Comparison of ENCODE assay signal across 30 cellular contexts in the genomic region with DNA sequence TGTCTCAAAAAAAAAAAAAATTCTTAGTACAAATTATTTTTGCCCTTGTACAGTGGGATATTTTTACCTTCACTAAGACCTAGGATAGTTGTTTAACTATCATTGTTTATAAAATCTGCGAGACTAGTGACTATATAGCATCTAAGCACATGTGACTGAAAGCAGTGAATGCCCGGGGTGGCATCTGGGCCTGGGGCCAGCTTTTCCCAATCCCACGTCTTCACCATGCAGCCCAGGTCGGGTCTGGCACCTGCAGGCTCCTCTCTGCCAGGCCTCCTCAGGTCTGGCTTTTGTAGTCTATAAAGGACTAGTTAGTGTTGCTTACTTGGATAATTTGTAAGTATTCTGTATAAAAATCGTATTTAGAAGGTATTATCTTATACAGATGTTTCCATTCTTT.
"Had no signal": no experiment of that assay in that cellular context is flagged by ENCODE, and none has a peak within 500 bp of the region (broad histone marks: within the 10 kb centered on the region; RNA-seq: fewer than 3 reads in every experiment).

No MANE protein-coding gene starts in this region.

- H3K27ac ChIP-seq: adrenal gland, body of pancreas, breast epithelium, Peyer's patch, SJCRH30, SK-N-MC had no signal

- H3K36me3 ChIP-seq: breast epithelium had no signal

- H3K4me3 Mint-ChIP-seq: activated CD4-positive, alpha-beta T cell treated with anti-CD3 and anti-CD28 coated beads, Interleukin-2, amount 10 ng/mL, durations not matched to agents 7 days and 5 days; activated CD8-positive, alpha-beta T cell treated with anti-CD3 and anti-CD28 coated beads, Interleukin-2, amount 10 ng/mL, durations not matched to agents 7 days and 5 days; activated T-cell treated with anti-CD3 and anti-CD28 coated beads, Interleukin-2, amount 50 U/mL, for 24 hours; T-helper 2 cell treated with Interferon-gamma antibody and Interleukin-4, amounts not matched to agents 5 μg/mL and 100 μg/mL, for 36 hours had no signal

- H3K27me3 Mint-ChIP-seq: activated CD4-positive, alpha-beta T cell treated with anti-CD3 and anti-CD28 coated beads, Interleukin-2, amount 10 ng/mL, durations not matched to agents 7 days and 5 days; activated T-cell treated with anti-CD3 and anti-CD28 coated beads, Interleukin-2, amount 50 U/mL, for 24 hours had no signal

- H3K27ac Mint-ChIP-seq: activated CD4-positive, alpha-beta T cell treated with anti-CD3 and anti-CD28 coated beads, Interleukin-2, amount 10 ng/mL, durations not matched to agents 7 days and 5 days; activated CD8-positive, alpha-beta T cell treated with anti-CD3 and anti-CD28 coated beads, Interleukin-2, amount 10 ng/mL, durations not matched to agents 7 days and 5 days; activated T-cell treated with anti-CD3 and anti-CD28 coated beads, Interleukin-2, amount 50 U/mL, for 24 hours; activated T-helper 2 cell treated with anti-CD3 and anti-CD28 coated beads, Interferon-gamma antibody, Interleukin-2, Interleukin-4, amounts not matched to agents 10 μg/mL and 5 μg/mL and 100 μg/mL, durations not matched to agents 14 hours and 24 hours and 36 hours; T-helper 2 cell treated with Interferon-gamma antibody and Interleukin-4, amounts not matched to agents 5 μg/mL and 100 μg/mL, for 36 hours had no signal

- H3K4me3 ChIP-seq: adrenal gland, body of pancreas, breast epithelium, Peyer's patch, SJCRH30, SK-N-MC had no signal

- H3K36me3 Mint-ChIP-seq: activated naive CD4-positive, alpha-beta T cell treated with anti-CD3 and anti-CD28 coated beads, Interleukin-2, amount 50 U/mL, for 72 hours had no signal

- H3K4me1 ChIP-seq: adrenal gland, body of pancreas, breast epithelium, Peyer's patch had no signal

- H3K27me3 ChIP-seq: adrenal gland, body of pancreas, breast epithelium, Peyer's patch, SJCRH30 had no signal

- DNase-seq: activated CD4-positive, alpha-beta T cell treated with anti-CD3 and anti-CD28 coated beads, Interleukin-2, amount 10 ng/mL, durations not matched to agents 7 days and 5 days; activated CD4-positive, alpha-beta T cell treated with anti-CD3 and anti-CD28 coated beads, Interleukin-2, amount 50 U/mL, for 48 hours; activated CD8-positive, alpha-beta T cell treated with anti-CD3 and anti-CD28 coated beads, Interleukin-2, amount 10 ng/mL, durations not matched to agents 7 days and 5 days; activated gamma-delta T cell; activated naive CD4-positive, alpha-beta T cell treated with Interleukin-2 at 50 U/mL for 16 hours; activated T-cell treated with anti-CD3 and anti-CD28 coated beads, Interleukin-2, amount 50 U/mL, for 24 hours; adrenal gland; body of pancreas; KG1; MM.1S; MV-4-11; NCI-H1092; NCI-H1417 treated with DMSO at 0.1 percent for 48 hours; NCI-H1930; NCI-H2081 treated with DMSO at 0.1 percent for 48 hours; NCI-H226; NCI-H446 treated with DMSO at 0.1 percent for 48 hours; NCI-H524; NCI-H69; NCI-H82; NK-92 treated with Interleukin-12 subunit alpha and Interleukin-12 subunit beta, amount 100 ng/mL, for 24 hours; Peyer's patch; RPMI8226; SHP77; SJCRH30 had no signal

- ATAC-seq: activated CD8-positive, alpha-beta T cell treated with anti-CD3 and anti-CD28 coated beads, Interleukin-2, amount 10 ng/mL, durations not matched to agents 7 days and 5 days; activated naive CD4-positive, alpha-beta T cell treated with anti-CD3 and anti-CD28 coated beads, Interleukin-2, amount 50 U/mL, for 72 hours; body of pancreas had no signal

- H3K9me3 Mint-ChIP-seq: activated CD4-positive, alpha-beta T cell treated with anti-CD3 and anti-CD28 coated beads, Interleukin-2, amount 10 ng/mL, durations not matched to agents 7 days and 5 days; activated naive CD4-positive, alpha-beta T cell treated with anti-CD3 and anti-CD28 coated beads, Interleukin-2, amount 50 U/mL, for 72 hours; activated T-cell treated with anti-CD3 and anti-CD28 coated beads, Interleukin-2, amount 50 U/mL, for 24 hours; activated T-helper 2 cell treated with anti-CD3 and anti-CD28 coated beads, Interferon-gamma antibody, Interleukin-2, Interleukin-4, amounts not matched to agents 10 μg/mL and 5 μg/mL and 100 μg/mL, durations not matched to agents 14 hours and 24 hours and 36 hours; T-helper 2 cell treated with Interferon-gamma antibody and Interleukin-4, amounts not matched to agents 5 μg/mL and 100 μg/mL, for 36 hours had no signal

- H3K4me1 Mint-ChIP-seq: activated CD4-positive, alpha-beta T cell treated with anti-CD3 and anti-CD28 coated beads, Interleukin-2, amount 10 ng/mL, durations not matched to agents 7 days and 5 days had no signal
